Comparison of ENCODE assay signal across 1 cellular context in genomic region chr7:158757404-158757989, GRCh38.
TF ChIP-seq lines count a peak whose summit lies in the region.

No MANE protein-coding gene starts in this region.

TF ChIP-seq in HepG2, 621 proteins besides CTCF, POLR2A, EP300 and RAD21 (continued from another document):
- TF ChIP-seq ELK4 (CRISPR knock-in tag; IDR thresholded peaks at IDR 0.05; ENCODE audit: borderline replicate concordance) (no peak), SNAPC2 (CRISPR knock-in tag; IDR thresholded peaks at IDR 0.05) (no peak), ETV5 (CRISPR knock-in tag; IDR thresholded peaks at IDR 0.05; ENCODE audit: borderline replicate concordance) (no peak), RELA (CRISPR knock-in tag; IDR thresholded peaks at IDR 0.05) (no peak), ZIK1 (CRISPR knock-in tag; IDR thresholded peaks at IDR 0.05; ENCODE audit: borderline replicate concordance, low read depth) (no peak), ARID2 (CRISPR knock-in tag; IDR thresholded peaks at IDR 0.05; ENCODE audit: borderline replicate concordance) (no peak), ZNF564 (CRISPR knock-in tag; IDR thresholded peaks at IDR 0.05) (no peak)
